ENCODE assay signal across 8 cellular contexts in genomic region chr4:113468165-113469022, GRCh38.
DNase-seq lines count a peak whose midpoint lies in the region; ATAC-seq, FAIRE-seq and TF ChIP-seq lines count a peak whose summit lies in the region.

No MANE protein-coding gene starts in this region.

- DNase-seq in NOMO-1 treated with DMSO at 0.1 percent for 48 hours (lab: John Stamatoyannopoulos, UW; ENCODE audit: unreplicated experiment) (peak; percentile 61), breast epithelium (ENCODE audit: low spot score in 2 of 2) (peak; percentile 30 to 52), kidney (peak; percentile 86), KG1 (lab: John Stamatoyannopoulos, UW) (no peak)
- DNase-seq in stimulated activated CD4-positive, alpha-beta T cell treated with anti-CD3 and anti-CD28 coated beads, Interleukin-2, amount 100 ng/mL, for 24 hours = peak; percentile 24 to 43

- H3K4me3 ChIP-seq in breast epithelium (no peak overlapping the region), kidney (ENCODE audit: low read length in 2 of 2) (no peak overlapping the region)

- no peak for ATAC-seq in HG02840 (IDR thresholded peaks at IDR 0.05; ENCODE audit: low FRiP score, unreplicated experiment)
- no peak for ATAC-seq in GM21360 (IDR thresholded peaks at IDR 0.05; ENCODE audit: unreplicated experiment)

- no peaks in the 10 kb centered on the region for H3K9me3 ChIP-seq in ES-I3 (ENCODE audit: control insufficient read depth, insufficient read depth, low read length)
- no peaks in the 10 kb centered on the region for H3K9me3 ChIP-seq in breast epithelium
- H3K9me3 ChIP-seq in kidney (ENCODE audit: control insufficient read depth in 1 of 2, low read length in 2 of 2) = no peaks in the 10 kb centered on the region

- H3K36me3 ChIP-seq in ES-I3 (ENCODE audit: insufficient read depth, low read length) (no peaks in the 10 kb centered on the region; the same call in 1 of the 2 replicates), breast epithelium (no peaks in the 10 kb centered on the region), kidney (ENCODE audit: control insufficient read depth in 1 of 2, insufficient read depth in 2 of 2, low read length in 2 of 2) (peaks cover 0 to 2% of the 10 kb centered on the region in 2 donors)

- TF ChIP-seq POLR2A in breast epithelium (IDR thresholded peaks at IDR 0.05) = no peak

- FAIRE-seq in kidney (lab: Jason Lieb, UNC) = no peak

- H3K27me3 ChIP-seq in breast epithelium = no peaks in the 10 kb centered on the region

- H3K4me1 ChIP-seq in ES-I3 (ENCODE audit: insufficient read depth, low read length) (peaks cover 28% of the 10 kb centered on the region), breast epithelium (no peaks in the 10 kb centered on the region), kidney (ENCODE audit: control insufficient read depth in 1 of 2, insufficient read depth in 1 of 2, low read depth in 1 of 2, low read length in 2 of 2) (peaks cover 0 to 3% of the 10 kb centered on the region in 2 donors)

- H3K9ac ChIP-seq in ES-I3 (ENCODE audit: low read depth, low read length) (0 out of 2 replicates have a peak overlapping the region, but pooled peaks have one; percentile 17), kidney (ENCODE audit: low read length in 2 of 2) (no peak overlapping the region)

- TF ChIP-seq CTCF in breast epithelium (IDR thresholded peaks at IDR 0.05) = no peak
- TF ChIP-seq CTCF in kidney (IDR thresholded peaks at IDR 0.05; ENCODE audit: borderline replicate concordance, extremely low read depth, insufficient read depth) = no peak

- intact Hi-C loops in breast epithelium (cut with DNase I; ENCODE audit: low total_unique reads) = no loop called here
- intact Hi-C loops in kidney (cut with DNase I) = no loop called here

- H3K27ac ChIP-seq in breast epithelium (peak overlapping the region; percentile 85 to 92), kidney (ENCODE audit: low read depth in 2 of 2, low read length in 2 of 2) (peak overlapping the region; percentile 14 to 55)
